ENCODE assay signal across 9 cellular contexts in the genomic region with DNA sequence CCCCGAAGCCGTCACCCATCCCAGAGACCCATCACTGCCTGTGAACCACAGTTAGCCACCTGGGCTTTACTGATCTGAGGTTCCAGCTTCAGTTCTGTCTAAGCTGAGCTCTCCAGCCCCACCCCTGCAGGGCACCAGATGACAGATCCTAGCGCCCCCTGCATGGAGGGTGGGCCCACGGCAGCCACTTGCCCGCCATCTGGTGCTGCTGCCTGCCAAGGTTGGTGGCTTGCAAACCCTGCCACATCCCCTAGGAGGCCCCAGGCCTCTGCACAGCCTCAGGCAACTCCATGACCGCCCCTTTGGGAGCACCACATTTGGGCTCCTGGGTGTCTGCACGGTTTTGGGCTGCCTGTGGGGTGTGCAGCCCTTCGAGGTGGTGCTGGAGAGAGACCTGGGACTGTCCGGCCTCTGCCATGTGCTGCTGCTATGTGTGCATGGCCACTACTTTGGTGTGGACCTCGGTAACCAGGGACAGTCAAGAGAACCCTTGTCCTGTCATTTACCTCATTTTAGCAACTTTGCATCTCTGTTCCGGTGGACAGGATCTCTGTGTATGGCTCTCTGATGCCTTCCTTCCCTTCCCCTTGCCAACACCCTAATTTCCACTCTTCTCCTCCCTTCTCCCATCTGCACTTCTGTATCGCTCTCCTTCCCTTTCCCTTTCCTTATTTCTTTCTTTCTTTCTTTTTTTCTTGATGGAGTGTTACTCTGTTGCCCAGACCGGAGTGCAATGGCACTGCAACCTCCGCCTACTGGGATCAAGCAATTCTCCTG. TPM values are rescaled to one million over a fixed set of nuclear protein-coding genes. Genes with fewer than 3 reads are reported as not detected.
DNase-seq lines count a peak whose midpoint lies in the region; ATAC-seq, FAIRE-seq and TF ChIP-seq lines count a peak whose summit lies in the region.
"Had no signal": no experiment of that assay in that cellular context is flagged by ENCODE, and none has a peak within 500 bp of the region (broad histone marks: within the 10 kb centered on the region; RNA-seq: fewer than 3 reads in every experiment).

No MANE protein-coding gene starts in this region.

- no peak overlapping the region for H3K27ac Mint-ChIP-seq in activated CD4-positive, alpha-beta T cell treated with anti-CD3 and anti-CD28 coated beads, Interleukin-2, amount 10 ng/mL, durations not matched to agents 7 days and 5 days
- H3K27ac Mint-ChIP-seq in activated T-helper 17 cell treated with anti-CD3 and anti-CD28 coated beads, Interleukin-2, amount 50 U/mL, for 72 hours, result no peak overlapping the region

- TF ChIP-seq CTCF in retinal pigment epithelial cell (conservative IDR thresholded peaks at IDR 0.05; ENCODE audit: low read depth, low read length), result peak; percentile 14

- CTCF ChIA-PET in activated CD4-positive, alpha-beta T cell treated with anti-CD3 and anti-CD28 coated beads, Interleukin-2, amount 10 ng/mL, durations not matched to agents 7 days and 5 days (lab: Charles Lee), result interaction anchor here (0.6 kb wide), 1 partner anchor 15 kb away, joined by 3 read pairs; no protein-coding TSS in a partner anchor

- H3K4me3 ChIP-seq in retinal pigment epithelial cell (ENCODE audit: low read length), result no peak overlapping the region

- peak; percentile 38 for ATAC-seq in activated T-helper 17 cell treated with anti-CD3 and anti-CD28 coated beads, Interleukin-2, amount 50 U/mL, for 72 hours (replicated peaks)
- ATAC-seq: Right ventricle myocardium inferior had no signal

- H3K4me3 Mint-ChIP-seq in activated CD4-positive, alpha-beta T cell treated with anti-CD3 and anti-CD28 coated beads, Interleukin-2, amount 10 ng/mL, durations not matched to agents 7 days and 5 days, result no peak overlapping the region
- no peak overlapping the region for H3K4me3 Mint-ChIP-seq in activated T-helper 17 cell treated with anti-CD3 and anti-CD28 coated beads, Interleukin-2, amount 50 U/mL, for 72 hours

- no peaks in the 10 kb centered on the region for H3K9me3 Mint-ChIP-seq in activated CD4-positive, alpha-beta T cell treated with anti-CD3 and anti-CD28 coated beads, Interleukin-2, amount 10 ng/mL, durations not matched to agents 7 days and 5 days
- H3K9me3 Mint-ChIP-seq in activated T-helper 17 cell treated with anti-CD3 and anti-CD28 coated beads, Interleukin-2, amount 50 U/mL, for 72 hours, result no peaks in the 10 kb centered on the region

- peak; percentile 26 for DNase-seq in activated CD4-positive, alpha-beta T cell treated with anti-CD3 and anti-CD28 coated beads, Interleukin-2, amount 10 ng/mL, durations not matched to agents 7 days and 5 days
- no peak for DNase-seq in activated CD4-positive, alpha-beta T cell treated with anti-CD3 and anti-CD28 coated beads for 1 hour
- peak; percentile 86 for DNase-seq in NAMALWA (ENCODE audit: low spot score)
- DNase-seq in retinal pigment epithelial cell (ENCODE audit: low read depth), result no peak
- no peak for DNase-seq in hepatic stellate cell (ENCODE audit: low spot score)
- no peak for DNase-seq in H54 (ENCODE audit: insufficient read length, low spot score)
- DNase-seq in anterior cingulate cortex (lab: John Stamatoyannopoulos, UW), result no peak

- H3K4me1 Mint-ChIP-seq in activated CD4-positive, alpha-beta T cell treated with anti-CD3 and anti-CD28 coated beads, Interleukin-2, amount 10 ng/mL, durations not matched to agents 7 days and 5 days, result no peaks in the 10 kb centered on the region
- H3K4me1 Mint-ChIP-seq in activated T-helper 17 cell treated with anti-CD3 and anti-CD28 coated beads, Interleukin-2, amount 50 U/mL, for 72 hours, result no peaks in the 10 kb centered on the region

- H3K36me3 Mint-ChIP-seq in activated CD4-positive, alpha-beta T cell treated with anti-CD3 and anti-CD28 coated beads, Interleukin-2, amount 10 ng/mL, durations not matched to agents 7 days and 5 days (ENCODE audit: low read depth), result no peaks in the 10 kb centered on the region
- no peaks in the 10 kb centered on the region for H3K36me3 Mint-ChIP-seq in activated T-helper 17 cell treated with anti-CD3 and anti-CD28 coated beads, Interleukin-2, amount 50 U/mL, for 72 hours (ENCODE audit: low read depth)

- H3K27me3 Mint-ChIP-seq in activated CD4-positive, alpha-beta T cell treated with anti-CD3 and anti-CD28 coated beads, Interleukin-2, amount 10 ng/mL, durations not matched to agents 7 days and 5 days, result peaks cover 9% of the 10 kb centered on the region
- peaks cover 8% of the 10 kb centered on the region for H3K27me3 Mint-ChIP-seq in activated T-helper 17 cell treated with anti-CD3 and anti-CD28 coated beads, Interleukin-2, amount 50 U/mL, for 72 hours

- POLR2A ChIA-PET in activated CD4-positive, alpha-beta T cell treated with anti-CD3 and anti-CD28 coated beads, Interleukin-2, amount 10 ng/mL, durations not matched to agents 7 days and 5 days (lab: Charles Lee), result no interaction called here

- TF ChIP-seq POLR2A in H54 (IDR thresholded peaks at IDR 0.05; ENCODE audit: low read depth, low read length), result no peak

- FAIRE-seq in H54 (lab: Jason Lieb, UNC), result no peak

RNA-seq across cellular contexts. Expression of a gene that starts 17.4 kb away (rescaled TPM):
- 10 to 100 TPM; 15.6 to 16.8 TPM for total RNA-seq in activated CD4-positive, alpha-beta T cell treated with anti-CD3 and anti-CD28 coated beads, Interleukin-2, amount 10 ng/mL, durations not matched to agents 7 days and 5 days
- total RNA-seq in activated T-helper 17 cell treated with anti-CD3 and anti-CD28 coated beads, Interleukin-2, amount 50 U/mL, for 72 hours, result 10 to 100 TPM; 17.5 to 26.0 TPM

RNA-seq across cellular contexts. Expression of a gene that starts 31.0 kb away (rescaled TPM):
- 1 to 10 TPM; 1.8 to 2.4 TPM for total RNA-seq in activated CD4-positive, alpha-beta T cell treated with anti-CD3 and anti-CD28 coated beads, Interleukin-2, amount 10 ng/mL, durations not matched to agents 7 days and 5 days
- 1 to 10 TPM; 1.5 to 3.9 TPM for total RNA-seq in activated T-helper 17 cell treated with anti-CD3 and anti-CD28 coated beads, Interleukin-2, amount 50 U/mL, for 72 hours

RNA-seq across cellular contexts. Expression of a gene that starts 36.4 kb away (rescaled TPM):
- 10 to 100 TPM; 38.2 to 43.0 TPM for total RNA-seq in activated CD4-positive, alpha-beta T cell treated with anti-CD3 and anti-CD28 coated beads, Interleukin-2, amount 10 ng/mL, durations not matched to agents 7 days and 5 days
- total RNA-seq in activated T-helper 17 cell treated with anti-CD3 and anti-CD28 coated beads, Interleukin-2, amount 50 U/mL, for 72 hours, result 10 to 100 TPM; 39.1 to 69.6 TPM

RNA-seq across cellular contexts. Expression of a gene that starts 41.5 kb away (rescaled TPM):
- 10 to 100 TPM; 12.3 to 13.5 TPM for total RNA-seq in activated CD4-positive, alpha-beta T cell treated with anti-CD3 and anti-CD28 coated beads, Interleukin-2, amount 10 ng/mL, durations not matched to agents 7 days and 5 days
- 10 to 100 TPM in 1 of 2 donors, 1 to 10 TPM in 1; 9.8 to 15.1 TPM for total RNA-seq in activated T-helper 17 cell treated with anti-CD3 and anti-CD28 coated beads, Interleukin-2, amount 50 U/mL, for 72 hours

RNA-seq across cellular contexts. Expression of a gene that starts 55.0 kb away (rescaled TPM):
- 1 to 10 TPM in 1 of 2 experiments, under 1 TPM in 1; 0.75 to 1.4 TPM for total RNA-seq in activated CD4-positive, alpha-beta T cell treated with anti-CD3 and anti-CD28 coated beads, Interleukin-2, amount 10 ng/mL, durations not matched to agents 7 days and 5 days
- total RNA-seq in activated T-helper 17 cell treated with anti-CD3 and anti-CD28 coated beads, Interleukin-2, amount 50 U/mL, for 72 hours, result 1 to 10 TPM in 1 of 2 donors, under 1 TPM in 1; 0.89 to 7.1 TPM

Comparison
In these comparisons a context has a peak if more than half of its experiments do, and no peak if none do; other contexts are left out.
1. DNase-seq: peak in activated CD4-positive, alpha-beta T cell treated with anti-CD3 and anti-CD28 coated beads, Interleukin-2, amount 10 ng/mL, durations not matched to agents 7 days and 5 days (single experiment) and NAMALWA (single experiment); none in activated CD4-positive, alpha-beta T cell treated with anti-CD3 and anti-CD28 coated beads for 1 hour (single experiment), retinal pigment epithelial cell (single experiment), hepatic stellate cell (single experiment), H54 (single experiment) and anterior cingulate cortex (0 of 58).